Comparison of ENCODE assay signal across 2 cellular contexts in the genomic region with DNA sequence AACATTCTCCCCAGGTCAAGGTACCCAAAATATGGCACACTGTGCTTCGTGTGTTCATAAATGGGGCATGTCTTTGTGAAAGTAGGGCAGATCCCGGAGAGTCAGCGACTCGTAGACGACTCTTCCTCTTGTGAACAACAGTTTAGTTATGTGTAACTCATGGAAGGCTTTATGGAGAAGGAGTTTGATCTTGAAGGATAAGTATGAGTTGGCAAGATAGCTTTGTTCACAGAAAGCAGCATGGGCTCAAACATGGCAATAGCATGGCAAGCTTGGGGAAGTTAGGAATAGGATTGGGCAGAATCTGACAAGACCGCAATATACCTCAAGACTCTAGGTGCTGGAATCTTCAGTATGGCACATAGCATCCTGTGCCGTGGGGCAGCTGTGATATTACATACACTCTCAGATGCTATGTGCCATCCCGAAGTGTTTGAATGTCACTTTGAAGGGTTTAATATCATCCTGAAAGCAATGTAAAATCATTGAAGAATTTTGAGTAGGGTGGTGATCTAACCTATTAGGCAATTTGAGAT. TPM values are rescaled to one million over a fixed set of nuclear protein-coding genes. Genes with fewer than 3 reads are reported as not detected.
"Had no signal": no experiment of that assay in that cellular context is flagged by ENCODE, and none has a peak within 500 bp of the region (broad histone marks: within the 10 kb centered on the region; RNA-seq: fewer than 3 reads in every experiment).

No MANE protein-coding gene starts in this region.

RNA-seq across cellular contexts. Expression of a gene that starts 16.9 kb away (rescaled TPM):
- total RNA-seq: fibroblast of lung; T-helper 2 cell treated with Interferon-gamma antibody and Interleukin-4, amounts not matched to agents 100 ng/mL and 5 ng/mL, for 36 hours had no signal
- polyA plus RNA-seq: fibroblast of lung had no signal
